In genomic region chr3:138023754-138024153, GRCh38 we compare ENCODE assay signal across 25 cellular contexts. TPM values are rescaled to one million over a fixed set of nuclear protein-coding genes. Genes with fewer than 3 reads are reported as not detected.
"Had no signal": no experiment of that assay in that cellular context is flagged by ENCODE, and none has a peak within 500 bp of the region (broad histone marks: within the 10 kb centered on the region; RNA-seq: fewer than 3 reads in every experiment).

No MANE protein-coding gene starts in this region.

- H3K9me3 Mint-ChIP-seq: activated naive CD4-positive, alpha-beta T cell treated with anti-CD3 and anti-CD28 coated beads, Interleukin-2, amount 50 U/mL, for 72 hours; activated T-helper 1 cell treated with anti-CD3 and anti-CD28 coated beads, Interleukin-12 subunit alpha, Interleukin-12 subunit beta, Interleukin-2, Interleukin-4 antibody, amounts not matched to agents 30 ng/mL and 10 ng/mL and 1 ng/mL, durations not matched to agents 14 hours and 24 hours and 36 hours; brain; stimulated activated naive CD8-positive, alpha-beta T cell treated with anti-CD3 and anti-CD28 coated beads, Interleukin-15, Interleukin-2, amounts not matched to agents 100 ng/mL and 50 ng/mL, for 24 hours had no signal

- FAIRE-seq: endometrium, islet of Langerhans, urothelium cell line had no signal

- H3K27ac Mint-ChIP-seq: activated naive CD4-positive, alpha-beta T cell treated with anti-CD3 and anti-CD28 coated beads, Interleukin-2, amount 50 U/mL, for 72 hours; activated T-helper 1 cell treated with anti-CD3 and anti-CD28 coated beads, Interleukin-12 subunit alpha, Interleukin-12 subunit beta, Interleukin-2, Interleukin-4 antibody, amounts not matched to agents 30 ng/mL and 10 ng/mL and 1 ng/mL, durations not matched to agents 14 hours and 24 hours and 36 hours; brain; dendritic cell treated with granulocyte-macrophage colony-stimulating factor and Interleukin-4, amounts not matched to agents 40 ng/mL and 50 ng/mL, for 4 days; nephron progenitor cell; stimulated activated naive CD8-positive, alpha-beta T cell treated with anti-CD3 and anti-CD28 coated beads, Interleukin-15, Interleukin-2, amounts not matched to agents 100 ng/mL and 50 ng/mL, for 24 hours; WTC11 had no signal

- DNase-seq: activated CD4-positive, alpha-beta T cell treated with anti-CD3 and anti-CD28 coated beads for 4 hours; activated CD4-positive, alpha-beta T cell treated with anti-CD3 and anti-CD28 coated beads, Interleukin-2, amount 50 U/mL, for 48 hours; aorta; effector CD4-positive, alpha-beta T cell; heart left ventricle; nephron progenitor cell; right cardiac atrium; stimulated activated CD4-positive, alpha-beta T cell treated with anti-CD3 and anti-CD28 coated beads, Interleukin-4, amount 100 ng/mL, for 24 hours; T1000 had no signal

- H3K4me1 Mint-ChIP-seq: brain, nephron progenitor cell, WTC11 had no signal

- H3K4me3 Mint-ChIP-seq: activated T-helper 1 cell treated with anti-CD3 and anti-CD28 coated beads, Interleukin-12 subunit alpha, Interleukin-12 subunit beta, Interleukin-2, Interleukin-4 antibody, amounts not matched to agents 30 ng/mL and 10 ng/mL and 1 ng/mL, durations not matched to agents 14 hours and 24 hours and 36 hours; brain; dendritic cell treated with granulocyte-macrophage colony-stimulating factor and Interleukin-4, amounts not matched to agents 40 ng/mL and 50 ng/mL, for 4 days; nephron progenitor cell; stimulated activated naive CD8-positive, alpha-beta T cell treated with anti-CD3 and anti-CD28 coated beads, Interleukin-15, Interleukin-2, amounts not matched to agents 100 ng/mL and 50 ng/mL, for 24 hours; WTC11 had no signal

- H3K36me3 Mint-ChIP-seq: activated naive CD4-positive, alpha-beta T cell treated with anti-CD3 and anti-CD28 coated beads, Interleukin-2, amount 50 U/mL, for 72 hours; brain had no signal

- H3K27me3 Mint-ChIP-seq: dendritic cell treated with granulocyte-macrophage colony-stimulating factor and Interleukin-4, amounts not matched to agents 40 ng/mL and 50 ng/mL, for 4 days had no signal

- ATAC-seq: heart left ventricle, right cardiac atrium, WTC11 had no signal

RNA-seq across cellular contexts. Expression of gene CLDN18, which starts 13.8 kb away (rescaled TPM):
- total RNA-seq: activated naive CD4-positive, alpha-beta T cell treated with anti-CD3 and anti-CD28 coated beads, Interleukin-2, amount 50 U/mL, for 72 hours; activated T-helper 1 cell treated with anti-CD3 and anti-CD28 coated beads, Interleukin-12 subunit alpha, Interleukin-12 subunit beta, Interleukin-2, Interleukin-4 antibody, amounts not matched to agents 30 ng/mL and 10 ng/mL and 1 ng/mL, durations not matched to agents 14 hours and 24 hours and 36 hours; aorta; cardiac septum; epithelial cell of proximal tubule; fibroblast of villous mesenchyme; heart left ventricle; liver; pulmonary artery endothelial cell; suprapubic skin; tibial nerve had no signal
